10 cellular contexts compared by ENCODE assay signal in the genomic region with DNA sequence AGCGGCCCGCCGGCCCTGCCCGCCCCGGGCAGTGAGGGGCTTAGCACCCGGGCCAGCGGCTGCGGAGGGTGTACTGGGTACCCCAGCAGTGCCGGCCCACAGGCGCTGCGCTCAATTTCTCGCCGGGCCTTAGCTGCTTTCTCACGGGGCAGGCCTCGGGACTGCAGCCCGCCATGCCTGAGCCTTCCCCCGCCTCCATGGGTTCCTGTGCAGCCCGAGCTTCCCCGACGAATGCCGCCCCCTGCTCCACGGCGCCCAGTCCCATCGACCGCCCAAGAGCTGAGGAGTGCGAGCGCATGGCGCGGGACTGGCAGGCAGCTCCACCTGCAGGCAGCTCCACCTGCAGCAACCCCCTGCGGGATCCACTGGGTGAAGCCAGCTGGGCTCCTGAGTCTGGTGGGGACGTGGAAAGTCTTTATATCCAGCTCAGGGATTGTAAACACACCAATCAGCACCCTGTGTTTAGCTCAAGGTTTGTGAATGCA. TPM values are rescaled to one million over a fixed set of nuclear protein-coding genes. Genes with fewer than 3 reads are reported as not detected.
A peak's percentile ranks its signal among the peaks of the same experiment; 100 is the strongest.
DNase-seq lines count a peak whose midpoint lies in the region; ATAC-seq and TF ChIP-seq lines count a peak whose summit lies in the region.
"Not testable (repeated sequence)": the region's sequence is repeated elsewhere in the genome, so short reads cannot be mapped to it uniquely, and the experiment has no call there.
"Had no signal": no experiment of that assay in that cellular context is flagged by ENCODE, and none has a peak within 500 bp of the region (broad histone marks: within the 10 kb centered on the region; RNA-seq: fewer than 3 reads in every experiment).

No MANE protein-coding gene starts in this region.

- DNase-seq in CD14-positive monocyte (ENCODE audit: low spot score); naive B cell: not testable (repeated sequence)
- DNase-seq in NCI-H2227 (lab: John Stamatoyannopoulos, UW; ENCODE audit: unreplicated experiment) (peak; percentile 66), head of caudate nucleus (peak in 30 of 42 donors; percentile 11 to 62 (median 40))
- DNase-seq in activated CD4-positive, alpha-beta T cell treated with anti-CD3 and anti-CD28 coated beads for 4 hours = peak; percentile 26 to 36
- peak in 1 of 2 donors; percentile 36 for DNase-seq in activated naive CD4-positive, alpha-beta T cell treated with anti-CD3 and anti-CD28 coated beads, Interleukin-2, amount 50 U/mL, for 72 hours (ENCODE audit: low spot score in 2 of 2)
- peak; percentile 35 to 42 for DNase-seq in stimulated activated CD4-positive, alpha-beta T cell treated with anti-CD3 and anti-CD28 coated beads, Interleukin-4, amount 100 ng/mL, for 4 hours

- H3K4me3 Mint-ChIP-seq in CD14-positive monocyte (peak overlapping the region; percentile 78 to 87), naive B cell (peak overlapping the region in 7 of 8 donors; percentile 25 to 76 (median 70))

- not testable (repeated sequence) for H3K27me3 Mint-ChIP-seq in CD14-positive monocyte (ENCODE audit: low read depth in 3 of 3)
- peaks cover 7 to 10% (median 8%) of the 10 kb centered on the region in 3 donors for H3K27me3 Mint-ChIP-seq in naive B cell

- not testable (repeated sequence) for H3K36me3 Mint-ChIP-seq in CD14-positive monocyte; activated naive CD4-positive, alpha-beta T cell treated with anti-CD3 and anti-CD28 coated beads, Interleukin-2, amount 50 U/mL, for 72 hours; naive B cell

- not testable (repeated sequence) for H3K9me3 Mint-ChIP-seq in CD14-positive monocyte; activated naive CD4-positive, alpha-beta T cell treated with anti-CD3 and anti-CD28 coated beads, Interleukin-2, amount 50 U/mL, for 72 hours; naive B cell

- intact Hi-C loops in CD14-positive monocyte (cut with micrococcal nuclease); head of caudate nucleus (cut with DNase I): not testable (repeated sequence)

- peaks cover 19% of the 10 kb centered on the region for H3K4me1 Mint-ChIP-seq in CD14-positive monocyte
- H3K4me1 Mint-ChIP-seq in naive B cell = not testable (repeated sequence)

- peak; percentile 55 for ATAC-seq in GM21381 (IDR thresholded peaks at IDR 0.05; ENCODE audit: unreplicated experiment)
- peak; percentile 47 to 75 for ATAC-seq in activated naive CD4-positive, alpha-beta T cell treated with anti-CD3 and anti-CD28 coated beads, Interleukin-2, amount 50 U/mL, for 72 hours
- ATAC-seq in naive B cell (ENCODE audit: low read depth in 2 of 2) = not testable (repeated sequence)

- not testable (repeated sequence) for TF ChIP-seq CTCF in CD14-positive monocyte (IDR thresholded peaks at IDR 0.05)

- not testable (repeated sequence) for H3K27ac Mint-ChIP-seq in CD14-positive monocyte; activated naive CD4-positive, alpha-beta T cell treated with anti-CD3 and anti-CD28 coated beads, Interleukin-2, amount 50 U/mL, for 72 hours; naive B cell

RNA-seq across cellular contexts. Expression of gene CCR4, which starts 48.5 kb away (rescaled TPM):
- polyA plus RNA-seq in CD14-positive monocyte (under 1 TPM in 1 of 2 donors, not detected in 1; 0.04 TPM), naive B cell (ENCODE audit: low read depth in 6 of 6) (under 1 TPM in 4 of 6 donors, not detected in 2; 0.08 to 0.27 (median 0.16) TPM)
- total RNA-seq in activated naive CD4-positive, alpha-beta T cell treated with anti-CD3 and anti-CD28 coated beads, Interleukin-2, amount 50 U/mL, for 72 hours = 10 to 100 TPM; 19.0 to 38.6 TPM
- total RNA-seq: gastroesophageal sphincter, NCI-H460 had no signal
